Comparison of ENCODE assay signal across 12 cellular contexts in genomic region chr3:196948442-196949365, GRCh38.
DNase-seq lines count a peak whose midpoint lies in the region; ATAC-seq and TF ChIP-seq lines count a peak whose summit lies in the region.
"Had no signal": no experiment of that assay in that cellular context is flagged by ENCODE, and none has a peak within 500 bp of the region (broad histone marks: within the 10 kb centered on the region; RNA-seq: fewer than 3 reads in every experiment).

No MANE protein-coding gene starts in this region.

- no peaks in the 10 kb centered on the region for H3K27me3 Mint-ChIP-seq in stimulated activated memory B cell treated with anti-CD40 and anti-IgM and Interleukin-4, amounts not matched to agents 10 μg/mL and 1 μg/mL and 100 μg/mL, for 72 hours
- H3K27me3 Mint-ChIP-seq: activated T-cell treated with anti-CD3 and anti-CD28 coated beads, Interleukin-2, amount 50 U/mL, for 24 hours; IgD-negative memory B cell had no signal

- DNase-seq in NCI-H2081 (lab: John Stamatoyannopoulos, UW), result peak; percentile 26 to 78
- DNase-seq in NCI-H2081 treated with DMSO at 0.1 percent for 48 hours (lab: John Stamatoyannopoulos, UW), result no peak
- DNase-seq in NCI-H82 treated with DMSO at 0.1 percent for 48 hours (lab: John Stamatoyannopoulos, UW; ENCODE audit: unreplicated experiment), result peak; percentile 10
- DNase-seq in erythroblast (lab: John Stamatoyannopoulos, UW), result peak; percentile 15 to 25
- no peak for DNase-seq in activated naive CD4-positive, alpha-beta T cell treated with anti-CD3 and anti-CD28 coated beads, Interleukin-2, amount 50 U/mL, for 16 hours
- DNase-seq in NCI-H2029 (lab: John Stamatoyannopoulos, UW), result no peak
- no peak for DNase-seq in GM19240 (ENCODE audit: insufficient read length, low spot score)
- DNase-seq: activated T-cell treated with anti-CD3 and anti-CD28 coated beads, Interleukin-2, amount 50 U/mL, for 24 hours; foreskin melanocyte had no signal

- no peak overlapping the region for H3K4me3 Mint-ChIP-seq in stimulated activated memory B cell treated with anti-CD40 and anti-IgM and Interleukin-4, amounts not matched to agents 10 μg/mL and 1 μg/mL and 100 μg/mL, for 72 hours
- H3K4me3 Mint-ChIP-seq: activated T-cell treated with anti-CD3 and anti-CD28 coated beads, Interleukin-2, amount 50 U/mL, for 24 hours; T-helper 1 cell treated with Interleukin-12 subunit alpha and Interleukin-12 subunit beta and Interleukin-4 antibody, amounts not matched to agents 30 μg/mL and 1 μg/mL, for 36 hours had no signal

- H3K9me3 Mint-ChIP-seq in stimulated activated memory B cell treated with anti-CD40 and anti-IgM and Interleukin-4, amounts not matched to agents 10 μg/mL and 1 μg/mL and 100 μg/mL, for 72 hours, result no peaks in the 10 kb centered on the region
- H3K9me3 Mint-ChIP-seq: activated T-cell treated with anti-CD3 and anti-CD28 coated beads, Interleukin-2, amount 50 U/mL, for 24 hours; IgD-negative memory B cell; T-helper 1 cell treated with Interleukin-12 subunit alpha and Interleukin-12 subunit beta and Interleukin-4 antibody, amounts not matched to agents 30 μg/mL and 1 μg/mL, for 36 hours had no signal

- no peak for TF ChIP-seq POLR2A in erythroblast (IDR thresholded peaks at IDR 0.05; ENCODE audit: low read length)

- ATAC-seq in stimulated activated memory B cell treated with anti-CD40 and anti-IgM and Interleukin-4, amounts not matched to agents 10 μg/mL and 1 μg/mL and 100 μg/mL, for 72 hours, result peak; percentile 48

- no peak overlapping the region for H3K27ac Mint-ChIP-seq in stimulated activated memory B cell treated with anti-CD40 and anti-IgM and Interleukin-4, amounts not matched to agents 10 μg/mL and 1 μg/mL and 100 μg/mL, for 72 hours
- H3K27ac Mint-ChIP-seq: activated T-cell treated with anti-CD3 and anti-CD28 coated beads, Interleukin-2, amount 50 U/mL, for 24 hours; IgD-negative memory B cell; T-helper 1 cell treated with Interleukin-12 subunit alpha and Interleukin-12 subunit beta and Interleukin-4 antibody, amounts not matched to agents 30 μg/mL and 1 μg/mL, for 36 hours had no signal

- H3K4me1 Mint-ChIP-seq in stimulated activated memory B cell treated with anti-CD40 and anti-IgM and Interleukin-4, amounts not matched to agents 10 μg/mL and 1 μg/mL and 100 μg/mL, for 72 hours, result peaks cover 28% of the 10 kb centered on the region

- H3K36me3 Mint-ChIP-seq in stimulated activated memory B cell treated with anti-CD40 and anti-IgM and Interleukin-4, amounts not matched to agents 10 μg/mL and 1 μg/mL and 100 μg/mL, for 72 hours, result peaks cover 15% of the 10 kb centered on the region
- H3K36me3 Mint-ChIP-seq: IgD-negative memory B cell had no signal

Comparison
In these comparisons a context has a peak if more than half of its experiments do, and no peak if none do; other contexts are left out.
1. DNase-seq: peak in NCI-H2081 (2 of 2), NCI-H82 treated with DMSO at 0.1 percent for 48 hours (single experiment) and erythroblast (2 of 2); none in NCI-H2081 treated with DMSO at 0.1 percent for 48 hours (single experiment), activated naive CD4-positive, alpha-beta T cell treated with anti-CD3 and anti-CD28 coated beads, Interleukin-2, amount 50 U/mL, for 16 hours (single experiment), NCI-H2029 (single experiment) and GM19240 (single experiment).